ENCODE assay signal across 20 cellular contexts in genomic region chr16:2737238-2737605, GRCh38. TPM values are rescaled to one million over a fixed set of nuclear protein-coding genes. Genes with fewer than 3 reads are reported as not detected.
DNase-seq lines count a peak whose midpoint lies in the region; TF ChIP-seq lines count a peak whose summit lies in the region.
"Had no signal": no experiment of that assay in that cellular context is flagged by ENCODE, and none has a peak within 500 bp of the region (broad histone marks: within the 10 kb centered on the region; RNA-seq: fewer than 3 reads in every experiment).

No MANE protein-coding gene starts in this region.

- H3K9ac ChIP-seq in smooth muscle cell (ENCODE audit: low read depth) = no peak overlapping the region

- CTCF ChIA-PET in HEK293 (lab: Yijun Ruan, JAX) = interaction anchor here (1.2 kb wide), 1 partner anchor 102 kb away, joined by 6 read pairs; no protein-coding TSS in a partner anchor

- POLR2A ChIA-PET in HEK293 (lab: Yijun Ruan, JAX) = no interaction called here

- TF ChIP-seq CTCF in HEK293 (tag by site-specific recombination; IDR thresholded peaks at IDR 0.05) (no peak), osteoblast (IDR thresholded peaks at IDR 0.05; ENCODE audit: extremely low read depth, low read depth, low read length) (no peak), smooth muscle cell (IDR thresholded peaks at IDR 0.05; ENCODE audit: borderline replicate concordance, insufficient read depth, poor library complexity, severe bottlenecking) (no peak)

- no peak overlapping the region for H3K27ac ChIP-seq in HEK293 (ENCODE audit: extremely low read depth, low read depth, low read length)
- no peak overlapping the region for H3K27ac ChIP-seq in osteoblast (ENCODE audit: low read depth, low read length)
- no peak overlapping the region for H3K27ac ChIP-seq in smooth muscle cell (ENCODE audit: low read depth)
- H3K27ac ChIP-seq: HL-60 had no signal

- H3K4me1 Mint-ChIP-seq in dendritic cell treated with granulocyte-macrophage colony-stimulating factor and Interleukin-4, amounts not matched to agents 40 ng/mL and 50 ng/mL, for 4 days (ENCODE audit: low read depth) = peaks cover 7% of the 10 kb centered on the region
- H3K4me1 Mint-ChIP-seq: CD4-positive, CD25-positive, alpha-beta regulatory T cell had no signal

- DNase-seq in iPS-NIHi11 (ENCODE audit: low spot score) = peak; percentile 58
- DNase-seq in osteoblast (ENCODE audit: insufficient read length, low spot score, missing footprints) = peak; percentile 59
- DNase-seq in KBM-7 = no peak
- no peak for DNase-seq in GDM1 (lab: John Stamatoyannopoulos, UW)
- DNase-seq in activated CD8-positive, alpha-beta memory T cell treated with anti-CD3 and anti-CD28 coated beads for 24 hours = no peak
- DNase-seq in smooth muscle cell (lab: John Stamatoyannopoulos, UW; ENCODE audit: unreplicated experiment) = no peak
- DNase-seq: ACHN; BE2C; C1 segment of cervical spinal cord; Caco-2; CD4-positive, CD25-positive, alpha-beta regulatory T cell; GF-D8; GOT3 had no signal

- peaks cover 10% of the 10 kb centered on the region for H3K27me3 ChIP-seq in osteoblast (ENCODE audit: insufficient read depth, low read length)
- no peaks in the 10 kb centered on the region for H3K27me3 ChIP-seq in smooth muscle cell (ENCODE audit: low read depth)
- H3K27me3 ChIP-seq: BE2C had no signal

- H3K9me3 Mint-ChIP-seq in dendritic cell treated with granulocyte-macrophage colony-stimulating factor and Interleukin-4, amounts not matched to agents 40 ng/mL and 50 ng/mL, for 4 days = no peaks in the 10 kb centered on the region
- H3K9me3 Mint-ChIP-seq: CD4-positive, CD25-positive, alpha-beta regulatory T cell had no signal

- H3K27ac Mint-ChIP-seq in dendritic cell treated with granulocyte-macrophage colony-stimulating factor and Interleukin-4, amounts not matched to agents 40 ng/mL and 50 ng/mL, for 4 days = peak overlapping the region; percentile 54
- H3K27ac Mint-ChIP-seq: CD4-positive, CD25-positive, alpha-beta regulatory T cell had no signal

- 89% methylated on average over 5 of the region's 5 CpGs for WGBS in smooth muscle cell (ENCODE audit: low lambda C conversion rate)

- H3F3A ChIP-seq in smooth muscle cell (ENCODE audit: low read depth) = no peaks in the 10 kb centered on the region

- H2AFZ ChIP-seq in osteoblast (ENCODE audit: low read length) (no peak overlapping the region), smooth muscle cell (ENCODE audit: low read depth) (no peak overlapping the region)

- H3K36me3 ChIP-seq in HEK293 (ENCODE audit: control insufficient read depth in 2 of 2, insufficient read depth in 1 of 2, low read length in 2 of 2) (no peaks in the 10 kb centered on the region), osteoblast (ENCODE audit: insufficient read depth, low read length) (no peaks in the 10 kb centered on the region), smooth muscle cell (ENCODE audit: low read depth) (no peaks in the 10 kb centered on the region)
- H3K36me3 ChIP-seq: BE2C, HAP-1 had no signal

- H3K4me3 ChIP-seq in HEK293 (ENCODE audit: low read depth, low read length) (no peak overlapping the region), osteoblast (ENCODE audit: insufficient read depth, low read length) (no peak overlapping the region), smooth muscle cell (no peak overlapping the region)
- H3K4me3 ChIP-seq: HAP-1, K562 had no signal

- no peaks in the 10 kb centered on the region for H3K36me3 Mint-ChIP-seq in dendritic cell treated with granulocyte-macrophage colony-stimulating factor and Interleukin-4, amounts not matched to agents 40 ng/mL and 50 ng/mL, for 4 days (ENCODE audit: low read depth)
- H3K36me3 Mint-ChIP-seq: CD4-positive, CD25-positive, alpha-beta regulatory T cell had no signal

- H3K4me1 ChIP-seq in HEK293 (ENCODE audit: control insufficient read depth, insufficient read depth, low read length) = no peaks in the 10 kb centered on the region
- H3K4me1 ChIP-seq in osteoblast (ENCODE audit: insufficient read depth, low read length) = no peaks in the 10 kb centered on the region
- no peaks in the 10 kb centered on the region for H3K4me1 ChIP-seq in smooth muscle cell (ENCODE audit: low read depth)
- H3K4me1 ChIP-seq: BE2C, Caco-2, HAP-1 had no signal

- H3K4me2 ChIP-seq in osteoblast (ENCODE audit: insufficient read depth, low read length) = no peak overlapping the region
- H3K4me2 ChIP-seq in smooth muscle cell = no peak overlapping the region

- peaks cover 5% of the 10 kb centered on the region for H3K27me3 Mint-ChIP-seq in dendritic cell treated with granulocyte-macrophage colony-stimulating factor and Interleukin-4, amounts not matched to agents 40 ng/mL and 50 ng/mL, for 4 days
- H3K27me3 Mint-ChIP-seq: CD4-positive, CD25-positive, alpha-beta regulatory T cell had no signal

- no peaks in the 10 kb centered on the region for H3K79me2 ChIP-seq in osteoblast (ENCODE audit: insufficient read depth, low read length)
- H3K79me2 ChIP-seq in smooth muscle cell (ENCODE audit: low read depth) = no peaks in the 10 kb centered on the region

- intact Hi-C loops in dendritic cell treated with granulocyte-macrophage colony-stimulating factor and Interleukin-4, amounts not matched to agents 40 ng/mL and 50 ng/mL, for 4 days (cut with micrococcal nuclease) = no loop called here

- H3K9me3 ChIP-seq in HEK293 (ENCODE audit: control insufficient read depth, insufficient read depth, low read depth, low read length) = no peaks in the 10 kb centered on the region
- no peaks in the 10 kb centered on the region for H3K9me3 ChIP-seq in osteoblast (ENCODE audit: low read depth, low read length)
- no peaks in the 10 kb centered on the region for H3K9me3 ChIP-seq in smooth muscle cell (replicated peaks; ENCODE audit: low read depth)
- H3K9me3 ChIP-seq: BE2C, Caco-2, HAP-1 had no signal

- H4K20me1 ChIP-seq in osteoblast (ENCODE audit: insufficient read depth, low read length) (no peaks in the 10 kb centered on the region), smooth muscle cell (ENCODE audit: low read depth) (no peaks in the 10 kb centered on the region)

- in situ Hi-C loops in KBM-7 (cut with MboI; ENCODE audit: low pct_unique_long_range_greater_than_20kb, low sequenced_read_pairs) = no loop called here

- H3K4me3 Mint-ChIP-seq in dendritic cell treated with granulocyte-macrophage colony-stimulating factor and Interleukin-4, amounts not matched to agents 40 ng/mL and 50 ng/mL, for 4 days = no peak overlapping the region
- H3K4me3 Mint-ChIP-seq: CD4-positive, CD25-positive, alpha-beta regulatory T cell had no signal

TF ChIP-seq in HEK293, 187 proteins besides CTCF, POLR2A, EP300 and RAD21:
- TF ChIP-seq ZNF549 (tag by site-specific recombination; IDR thresholded peaks at IDR 0.05) (no peak), GLIS1 (tag by site-specific recombination; IDR thresholded peaks at IDR 0.05) (peak; percentile 78)

RNA-seq across cellular contexts. Expression of gene SRRM2, which starts 15.2 kb away (rescaled TPM):
- total RNA-seq in osteoblast (56.8 and 62.2 TPM in 2 replicates), smooth muscle cell (83.0 and 125 TPM in 2 replicates)
- 280 and 434 TPM in 2 replicates for polyA plus RNA-seq in smooth muscle cell

RNA-seq across cellular contexts. Expression of gene PRSS27, which starts 17.2 kb away (rescaled TPM):
- total RNA-seq in osteoblast (1.5 and 2.5 TPM in 2 replicates), smooth muscle cell (0.63 and 2.7 TPM in 2 replicates)
- 2.3 and 3.3 TPM in 2 replicates for polyA plus RNA-seq in smooth muscle cell
- total RNA-seq: Daoy, HT1080 had no signal

RNA-seq across cellular contexts. Expression of gene ELOB, which starts 39.9 kb away (rescaled TPM):
- total RNA-seq in osteoblast (173 and 195 TPM in 2 replicates), smooth muscle cell (529 and 1,090 TPM in 2 replicates)
- polyA plus RNA-seq in smooth muscle cell = 709 and 739 TPM in 2 replicates

RNA-seq across cellular contexts. Expression of gene PRSS33, which starts 50.1 kb away (rescaled TPM):
- total RNA-seq in osteoblast (not detected in 2 replicates), smooth muscle cell (not detected in 2 replicates)
- not detected in 2 replicates for polyA plus RNA-seq in smooth muscle cell
- total RNA-seq: Caco-2; CD4-positive, CD25-positive, alpha-beta regulatory T cell; Daoy; HT1080; K562 had no signal
- polyA plus RNA-seq: CD4-positive, CD25-positive, alpha-beta regulatory T cell; K562 had no signal

RNA-seq across cellular contexts. Expression of gene KCTD5, which starts 54.9 kb away (rescaled TPM):
- 19.2 and 21.7 TPM in 2 replicates for total RNA-seq in osteoblast
- 27.0 and 38.2 TPM in 2 replicates for total RNA-seq in smooth muscle cell
- 35.5 and 36.6 TPM in 2 replicates for polyA plus RNA-seq in smooth muscle cell

Comparison
In these comparisons a context has a peak if more than half of its experiments do, and no peak if none do; other contexts are left out.
1. DNase-seq: peak in iPS-NIHi11 (single experiment) and osteoblast (single experiment); none in KBM-7 (single experiment), GDM1 (single experiment), activated CD8-positive, alpha-beta memory T cell treated with anti-CD3 and anti-CD28 coated beads for 24 hours (single experiment) and smooth muscle cell (single experiment).